ENCODE assay signal across 1 cellular context in genomic region chr10:52314822-52315552, GRCh38.
TF ChIP-seq lines count a peak whose summit lies in the region.

No MANE protein-coding gene starts in this region.

TF ChIP-seq in HepG2, 621 proteins besides CTCF, POLR2A, EP300 and RAD21 (continued from another document and continues in another):
- TF ChIP-seq ZNF530 (CRISPR knock-in tag; IDR thresholded peaks at IDR 0.05; ENCODE audit: low read depth) = no peak
- peak; percentile 26; the same call in 1 of the 2 replicates for TF ChIP-seq AFF4 (CRISPR knock-in tag; IDR thresholded peaks at IDR 0.05)
- TF ChIP-seq ZBTB38 (CRISPR knock-in tag; IDR thresholded peaks at IDR 0.05) = no peak
- 0 out of 2 replicates have a peak, but pooled peaks have one; percentile 1 for TF ChIP-seq ZNF7 (CRISPR knock-in tag; IDR thresholded peaks at IDR 0.05)
- peak; percentile 21; the same call in 1 of the 2 replicates for TF ChIP-seq REL (CRISPR knock-in tag; conservative IDR thresholded peaks at IDR 0.05)
- TF ChIP-seq GATAD2A (CRISPR knock-in tag; IDR thresholded peaks at IDR 0.05) = no peak
- no peak for TF ChIP-seq ZBTB44 (CRISPR knock-in tag; IDR thresholded peaks at IDR 0.05)
- TF ChIP-seq ZNF18 (CRISPR knock-in tag; IDR thresholded peaks at IDR 0.05; ENCODE audit: insufficient replicate concordance) = no peak
- no peak for TF ChIP-seq ZNF589 (CRISPR knock-in tag; conservative IDR thresholded peaks at IDR 0.05)
- TF ChIP-seq MYPOP (CRISPR knock-in tag; IDR thresholded peaks at IDR 0.05) = no peak
- TF ChIP-seq YEATS4 (CRISPR knock-in tag; IDR thresholded peaks at IDR 0.05; ENCODE audit: borderline replicate concordance) = no peak
- TF ChIP-seq STAT5B (CRISPR knock-in tag; IDR thresholded peaks at IDR 0.05) = no peak
- no peak for TF ChIP-seq PRDM4 (CRISPR knock-in tag; IDR thresholded peaks at IDR 0.05; ENCODE audit: borderline replicate concordance)
- no peak for TF ChIP-seq NFATC3 (CRISPR knock-in tag; IDR thresholded peaks at IDR 0.05)
- TF ChIP-seq CHD2 (IDR thresholded peaks at IDR 0.05; ENCODE audit: low read depth, low read length) = no peak
- TF ChIP-seq ZBTB42 (CRISPR knock-in tag; IDR thresholded peaks at IDR 0.05) = no peak
- no peak for TF ChIP-seq ZNF619 (CRISPR knock-in tag; IDR thresholded peaks at IDR 0.05)
- no peak for TF ChIP-seq ZNF513 (CRISPR knock-in tag; conservative IDR thresholded peaks at IDR 0.05)
- TF ChIP-seq JUNB (CRISPR knock-in tag; IDR thresholded peaks at IDR 0.05; ENCODE audit: borderline replicate concordance) = no peak
- TF ChIP-seq ZNF142 (CRISPR knock-in tag; IDR thresholded peaks at IDR 0.05) = no peak
- TF ChIP-seq ZFP37 (CRISPR knock-in tag; IDR thresholded peaks at IDR 0.05; ENCODE audit: borderline replicate concordance) = no peak
- 0 out of 2 replicates have a peak, but pooled peaks have one; percentile 16 for TF ChIP-seq TRAFD1 (CRISPR knock-in tag; IDR thresholded peaks at IDR 0.05; ENCODE audit: borderline replicate concordance)
- no peak for TF ChIP-seq NR2F6 (IDR thresholded peaks at IDR 0.05)
- TF ChIP-seq NR2F6 (CRISPR knock-in tag; IDR thresholded peaks at IDR 0.05) = no peak
- no peak for TF ChIP-seq PATZ1 (CRISPR knock-in tag; IDR thresholded peaks at IDR 0.05)
- no peak for TF ChIP-seq BORCS8-MEF2B (CRISPR knock-in tag; IDR thresholded peaks at IDR 0.05)
- no peak for TF ChIP-seq ZFP91 (CRISPR knock-in tag; IDR thresholded peaks at IDR 0.05; ENCODE audit: borderline replicate concordance)
